1 cellular context compared by ENCODE assay signal in the genomic region with DNA sequence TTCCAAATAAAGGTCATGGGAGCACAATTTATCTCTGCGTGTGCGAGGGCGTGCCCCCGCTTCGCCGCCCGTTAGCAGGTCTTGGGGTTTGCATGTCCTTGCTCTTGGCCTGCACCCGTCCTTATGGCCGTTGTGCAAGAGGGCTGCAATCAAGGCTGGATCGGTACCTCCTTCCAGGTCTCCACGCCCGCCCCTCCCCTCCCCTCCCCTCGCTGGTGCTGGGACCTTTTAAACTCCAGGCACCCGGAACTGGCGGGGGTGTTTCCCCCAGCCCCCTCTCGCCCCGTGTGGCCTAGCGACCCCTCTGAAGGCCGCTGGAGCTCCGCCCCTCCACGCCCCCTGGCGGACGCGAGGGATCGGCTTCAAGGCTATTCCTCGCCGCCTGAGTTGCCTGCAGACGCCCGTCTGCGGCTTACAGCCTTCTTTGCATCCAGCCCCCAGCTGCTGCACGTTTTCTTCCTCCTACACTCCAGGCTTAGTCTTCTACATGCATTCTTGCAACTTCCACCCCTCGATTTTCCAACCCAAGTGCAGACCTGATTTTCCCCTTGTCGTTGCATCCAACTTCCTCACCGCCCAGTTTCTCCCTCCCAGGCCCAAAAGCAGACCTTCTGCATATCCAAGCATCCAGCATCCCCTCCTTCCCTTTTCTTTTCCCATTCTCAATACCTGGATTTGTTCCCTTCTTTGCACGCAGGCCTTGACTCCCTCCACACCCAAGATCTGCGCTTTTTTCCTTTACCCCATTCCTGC.
TF ChIP-seq lines count a peak whose summit lies in the region.

No MANE protein-coding gene starts in this region.

TF ChIP-seq in HepG2, 621 proteins besides CTCF, POLR2A, EP300 and RAD21 (continued from another document and continues in another):
- TF ChIP-seq ZBTB26 (CRISPR knock-in tag; IDR thresholded peaks at IDR 0.05; ENCODE audit: borderline replicate concordance) (no peak; the same call in 1 of the 2 replicates), FOXP1 (IDR thresholded peaks at IDR 0.05) (no peak), FOXP1 (CRISPR knock-in tag; IDR thresholded peaks at IDR 0.05) (peak; percentile 49; the same call in 1 of the 2 replicates), CCDC6 (CRISPR knock-in tag; IDR thresholded peaks at IDR 0.05) (peak; percentile 41; the same call in 1 of the 2 replicates), ZNF550 (CRISPR knock-in tag; IDR thresholded peaks at IDR 0.05; ENCODE audit: borderline replicate concordance) (0 out of 2 replicates have a peak, but pooled peaks have one; percentile 18), MAFG (CRISPR knock-in tag; IDR thresholded peaks at IDR 0.05) (no peak), PCBP2 (optimal IDR thresholded peaks at IDR 0.05; ENCODE audit: low read depth, low read length, poor library complexity, severe bottlenecking) (no peak), POGZ (CRISPR knock-in tag; IDR thresholded peaks at IDR 0.05) (peak; percentile 96), ZNF20 (CRISPR knock-in tag; IDR thresholded peaks at IDR 0.05) (no peak), AGO2 (optimal IDR thresholded peaks at IDR 0.05; ENCODE audit: low read depth, low read length) (peak; percentile 77), ETV6 (CRISPR knock-in tag; conservative IDR thresholded peaks at IDR 0.05) (peak; percentile 82; the same call in 1 of the 2 replicates), HNRNPL (IDR thresholded peaks at IDR 0.05; ENCODE audit: low read depth, low read length) (peak; percentile 15; the same call in 1 of the 2 replicates), GPBP1L1 (CRISPR knock-in tag; IDR thresholded peaks at IDR 0.05) (no peak), RFX1 (IDR thresholded peaks at IDR 0.05) (no peak), ZC3H13 (CRISPR knock-in tag; IDR thresholded peaks at IDR 0.05) (no peak), PITX1 (CRISPR knock-in tag; IDR thresholded peaks at IDR 0.05) (peak; percentile 82; the same call in 1 of the 2 replicates), XBP1 (CRISPR knock-in tag; IDR thresholded peaks at IDR 0.05) (no peak; the same call in 1 of the 2 replicates), ZNF136 (CRISPR knock-in tag; IDR thresholded peaks at IDR 0.05; ENCODE audit: low read depth) (0 out of 2 replicates have a peak, but pooled peaks have one; percentile 19), HINFP (CRISPR knock-in tag; IDR thresholded peaks at IDR 0.05; ENCODE audit: low read depth) (peak; percentile 79; the same call in 1 of the 2 replicates), ATF7 (IDR thresholded peaks at IDR 0.05) (no peak), ATF7 (CRISPR knock-in tag; IDR thresholded peaks at IDR 0.05) (peak; percentile 48; the same call in 1 of the 2 replicates), ZBTB34 (CRISPR knock-in tag; IDR thresholded peaks at IDR 0.05) (peak; percentile 84; the same call in 1 of the 2 replicates), JARID2 (CRISPR knock-in tag; IDR thresholded peaks at IDR 0.05; ENCODE audit: insufficient replicate concordance) (peak; percentile 20)
- TF ChIP-seq, protein P1, sequence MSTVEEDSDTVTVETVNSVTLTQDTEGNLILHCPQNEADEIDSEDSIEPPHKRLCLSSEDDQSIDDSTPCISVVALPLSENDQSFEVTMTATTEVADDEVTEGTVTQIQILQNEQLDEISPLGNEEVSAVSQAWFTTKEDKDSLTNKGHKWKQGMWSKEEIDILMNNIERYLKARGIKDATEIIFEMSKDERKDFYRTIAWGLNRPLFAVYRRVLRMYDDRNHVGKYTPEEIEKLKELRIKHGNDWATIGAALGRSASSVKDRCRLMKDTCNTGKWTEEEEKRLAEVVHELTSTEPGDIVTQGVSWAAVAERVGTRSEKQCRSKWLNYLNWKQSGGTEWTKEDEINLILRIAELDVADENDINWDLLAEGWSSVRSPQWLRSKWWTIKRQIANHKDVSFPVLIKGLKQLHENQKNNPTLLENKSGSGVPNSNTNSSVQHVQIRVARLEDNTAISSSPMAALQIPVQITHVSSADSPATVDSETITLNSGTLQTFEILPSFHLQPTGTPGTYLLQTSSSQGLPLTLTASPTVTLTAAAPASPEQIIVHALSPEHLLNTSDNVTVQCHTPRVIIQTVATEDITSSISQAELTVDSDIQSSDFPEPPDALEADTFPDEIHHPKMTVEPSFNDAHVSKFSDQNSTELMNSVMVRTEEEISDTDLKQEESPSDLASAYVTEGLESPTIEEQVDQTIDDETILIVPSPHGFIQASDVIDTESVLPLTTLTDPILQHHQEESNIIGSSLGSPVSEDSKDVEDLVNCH (CRISPR knock-in tag; IDR thresholded peaks at IDR 0.05), result 0 out of 2 replicates have a peak, but pooled peaks have one; percentile 17
- TF ChIP-seq, protein P2, sequence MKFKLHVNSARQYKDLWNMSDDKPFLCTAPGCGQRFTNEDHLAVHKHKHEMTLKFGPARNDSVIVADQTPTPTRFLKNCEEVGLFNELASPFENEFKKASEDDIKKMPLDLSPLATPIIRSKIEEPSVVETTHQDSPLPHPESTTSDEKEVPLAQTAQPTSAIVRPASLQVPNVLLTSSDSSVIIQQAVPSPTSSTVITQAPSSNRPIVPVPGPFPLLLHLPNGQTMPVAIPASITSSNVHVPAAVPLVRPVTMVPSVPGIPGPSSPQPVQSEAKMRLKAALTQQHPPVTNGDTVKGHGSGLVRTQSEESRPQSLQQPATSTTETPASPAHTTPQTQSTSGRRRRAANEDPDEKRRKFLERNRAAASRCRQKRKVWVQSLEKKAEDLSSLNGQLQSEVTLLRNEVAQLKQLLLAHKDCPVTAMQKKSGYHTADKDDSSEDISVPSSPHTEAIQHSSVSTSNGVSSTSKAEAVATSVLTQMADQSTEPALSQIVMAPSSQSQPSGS (CRISPR knock-in tag; IDR thresholded peaks at IDR 0.05), result peak; percentile 84; the same call in 1 of the 2 replicates
- TF ChIP-seq, protein P3, sequence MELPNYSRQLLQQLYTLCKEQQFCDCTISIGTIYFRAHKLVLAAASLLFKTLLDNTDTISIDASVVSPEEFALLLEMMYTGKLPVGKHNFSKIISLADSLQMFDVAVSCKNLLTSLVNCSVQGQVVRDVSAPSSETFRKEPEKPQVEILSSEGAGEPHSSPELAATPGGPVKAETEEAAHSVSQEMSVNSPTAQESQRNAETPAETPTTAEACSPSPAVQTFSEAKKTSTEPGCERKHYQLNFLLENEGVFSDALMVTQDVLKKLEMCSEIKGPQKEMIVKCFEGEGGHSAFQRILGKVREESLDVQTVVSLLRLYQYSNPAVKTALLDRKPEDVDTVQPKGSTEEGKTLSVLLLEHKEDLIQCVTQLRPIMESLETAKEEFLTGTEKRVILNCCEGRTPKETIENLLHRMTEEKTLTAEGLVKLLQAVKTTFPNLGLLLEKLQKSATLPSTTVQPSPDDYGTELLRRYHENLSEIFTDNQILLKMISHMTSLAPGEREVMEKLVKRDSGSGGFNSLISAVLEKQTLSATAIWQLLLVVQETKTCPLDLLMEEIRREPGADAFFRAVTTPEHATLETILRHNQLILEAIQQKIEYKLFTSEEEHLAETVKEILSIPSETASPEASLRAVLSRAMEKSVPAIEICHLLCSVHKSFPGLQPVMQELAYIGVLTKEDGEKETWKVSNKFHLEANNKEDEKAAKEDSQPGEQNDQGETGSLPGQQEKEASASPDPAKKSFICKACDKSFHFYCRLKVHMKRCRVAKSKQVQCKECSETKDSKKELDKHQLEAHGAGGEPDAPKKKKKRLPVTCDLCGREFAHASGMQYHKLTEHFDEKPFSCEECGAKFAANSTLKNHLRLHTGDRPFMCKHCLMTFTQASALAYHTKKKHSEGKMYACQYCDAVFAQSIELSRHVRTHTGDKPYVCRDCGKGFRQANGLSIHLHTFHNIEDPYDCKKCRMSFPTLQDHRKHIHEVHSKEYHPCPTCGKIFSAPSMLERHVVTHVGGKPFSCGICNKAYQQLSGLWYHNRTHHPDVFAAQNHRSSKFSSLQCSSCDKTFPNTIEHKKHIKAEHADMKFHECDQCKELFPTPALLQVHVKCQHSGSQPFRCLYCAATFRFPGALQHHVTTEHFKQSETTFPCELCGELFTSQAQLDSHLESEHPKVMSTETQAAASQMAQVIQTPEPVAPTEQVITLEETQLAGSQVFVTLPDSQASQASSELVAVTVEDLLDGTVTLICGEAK (IDR thresholded peaks at IDR 0.05), result no peak
- TF ChIP-seq, protein P3 (CRISPR knock-in tag; IDR thresholded peaks at IDR 0.05), result no peak; the same call in 1 of the 2 replicates
- TF ChIP-seq, protein P4, sequence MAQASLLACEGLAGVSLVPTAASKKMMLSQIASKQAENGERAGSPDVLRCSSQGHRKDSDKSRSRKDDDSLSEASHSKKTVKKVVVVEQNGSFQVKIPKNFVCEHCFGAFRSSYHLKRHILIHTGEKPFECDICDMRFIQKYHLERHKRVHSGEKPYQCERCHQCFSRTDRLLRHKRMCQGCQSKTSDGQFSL (CRISPR knock-in tag; IDR thresholded peaks at IDR 0.05), result peak; percentile 72; the same call in 1 of the 2 replicates
- TF ChIP-seq, protein P5, sequence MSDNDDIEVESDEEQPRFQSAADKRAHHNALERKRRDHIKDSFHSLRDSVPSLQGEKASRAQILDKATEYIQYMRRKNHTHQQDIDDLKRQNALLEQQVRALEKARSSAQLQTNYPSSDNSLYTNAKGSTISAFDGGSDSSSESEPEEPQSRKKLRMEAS (IDR thresholded peaks at IDR 0.05), result peak; percentile 83
